In the genomic region with DNA sequence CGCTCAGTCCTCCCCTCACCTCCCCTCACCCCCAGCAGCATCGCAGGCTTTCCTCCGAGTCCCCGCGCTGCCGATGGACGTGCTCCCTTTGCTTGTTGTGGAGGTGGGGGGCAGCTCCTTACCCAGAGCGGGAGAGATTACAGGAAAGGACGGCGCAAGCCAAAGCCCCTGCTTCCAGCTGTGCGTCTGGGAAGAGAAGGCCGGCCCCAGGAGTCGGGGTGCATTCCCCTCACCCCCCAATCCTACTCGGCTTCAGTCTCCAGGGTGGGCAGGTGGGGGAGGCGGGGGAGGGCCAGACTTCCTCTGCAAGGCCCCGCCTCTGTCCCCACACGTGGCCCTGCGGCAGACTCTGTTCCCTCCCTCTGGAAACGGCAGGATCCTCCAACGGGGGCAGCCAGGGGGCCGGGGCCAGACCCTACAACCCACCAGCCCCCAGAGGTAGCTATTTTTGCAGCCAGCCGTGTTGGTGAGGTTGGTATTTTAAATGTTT, we compare ENCODE assay signal across 21 cellular contexts. TPM values are rescaled to one million over a fixed set of nuclear protein-coding genes. Genes with fewer than 3 reads are reported as not detected.
DNase-seq lines count a peak whose midpoint lies in the region; ATAC-seq and TF ChIP-seq lines count a peak whose summit lies in the region.
"Had no signal": no experiment of that assay in that cellular context is flagged by ENCODE, and none has a peak within 500 bp of the region (broad histone marks: within the 10 kb centered on the region; RNA-seq: fewer than 3 reads in every experiment).

No MANE protein-coding gene starts in this region.

- no peaks in the 10 kb centered on the region for H4K20me1 ChIP-seq in SK-N-SH (ENCODE audit: insufficient read depth)

- H2AFZ ChIP-seq in SK-N-SH (ENCODE audit: low read depth) = no peak overlapping the region

- H3K27ac ChIP-seq in esophagus muscularis mucosa (replicated peaks in 1 of 4) (peak overlapping the region in 3 of 4 donors; percentile 41 to 68 (median 54)), mesendoderm (ENCODE audit: low read depth, low read length) (no peak overlapping the region), transverse colon (peak overlapping the region in 3 of 4 donors; percentile 40 to 75 (median 62)), SK-N-SH (ENCODE audit: low read depth in 2 of 2, low read length in 1 of 2) (no peak overlapping the region)
- H3K27ac ChIP-seq: vagina had no signal

- H4K5ac ChIP-seq in mesendoderm (ENCODE audit: low read length) = no peak overlapping the region

- H3K4me3 ChIP-seq in esophagus muscularis mucosa = no peak overlapping the region
- H3K4me3 ChIP-seq in mesendoderm (ENCODE audit: low read length) = no peak overlapping the region
- H3K4me3 ChIP-seq in transverse colon = no peak overlapping the region
- H3K4me3 ChIP-seq in SK-N-SH (ENCODE audit: low read depth in 2 of 2, low read length in 1 of 2) = no peak overlapping the region
- H3K4me3 ChIP-seq: HAP-1, vagina had no signal

- H3K9me3 ChIP-seq in esophagus muscularis mucosa (no peaks in the 10 kb centered on the region), transverse colon (no peaks in the 10 kb centered on the region), SK-N-SH (no peaks in the 10 kb centered on the region)
- H3K9me3 ChIP-seq: HAP-1, vagina had no signal

- POLR2A ChIA-PET in SK-N-SH (lab: Yijun Ruan, JAX) = no interaction called here

- TF ChIP-seq POLR2A in esophagus muscularis mucosa (IDR thresholded peaks at IDR 0.05; ENCODE audit: low read depth) = no peak
- TF ChIP-seq POLR2A in transverse colon (IDR thresholded peaks at IDR 0.05) = no peak

- H3K4me2 ChIP-seq in mesendoderm (ENCODE audit: low read length) = no peak overlapping the region
- no peak overlapping the region for H3K4me2 ChIP-seq in SK-N-SH

- CTCF ChIA-PET in SK-N-SH (lab: Yijun Ruan, JAX) = interaction anchor here (1.1 kb wide), 1 partner anchor 38 kb away, joined by 3 read pairs; no protein-coding TSS in a partner anchor

- no peak overlapping the region for H2BK120ac ChIP-seq in mesendoderm (ENCODE audit: low read depth, low read length)

- H3F3A ChIP-seq in SK-N-SH (replicated peaks; ENCODE audit: insufficient read depth) = no peaks in the 10 kb centered on the region

- no peak overlapping the region for H3K4ac ChIP-seq in mesendoderm (ENCODE audit: low read depth, low read length)

- H3K18ac ChIP-seq in mesendoderm (ENCODE audit: low read length) = no peak overlapping the region

- no peak for TF ChIP-seq RAD21 in SK-N-SH (IDR thresholded peaks at IDR 0.05; ENCODE audit: low read length)

- H2BK5ac ChIP-seq in mesendoderm (ENCODE audit: low read length) = no peak overlapping the region

- H3K27me3 ChIP-seq in esophagus muscularis mucosa = peaks cover 0 to 13% (median 0%) of the 10 kb centered on the region in 4 donors
- no peaks in the 10 kb centered on the region for H3K27me3 ChIP-seq in mesendoderm (ENCODE audit: insufficient read depth, low read length, poor library complexity)
- peaks cover 6% of the 10 kb centered on the region for H3K27me3 ChIP-seq in transverse colon
- H3K27me3 ChIP-seq in SK-N-SH (ENCODE audit: insufficient read depth) = no peaks in the 10 kb centered on the region
- H3K27me3 ChIP-seq: vagina had no signal

- ATAC-seq in Right ventricle myocardium inferior = no peak
- ATAC-seq in HG02588 (IDR thresholded peaks at IDR 0.05; ENCODE audit: unreplicated experiment) = no peak
- ATAC-seq: activated CD4-positive, CD25-positive, alpha-beta regulatory T cell treated with anti-CD3 and anti-CD28 coated beads, Interleukin-2, amount 50 U/mL, for 24 hours; natural killer cell treated with Interleukin-12 subunit alpha and Interleukin-12 subunit beta and Interleukin-15 and Interleukin-18, amount 100 ng/mL, for 72 hours had no signal

- H3K23ac ChIP-seq in mesendoderm (ENCODE audit: low read length) = no peak overlapping the region

- TF ChIP-seq CTCF in esophagus muscularis mucosa (IDR thresholded peaks at IDR 0.05) (no peak), transverse colon (IDR thresholded peaks at IDR 0.05) (no peak), SK-N-SH (IDR thresholded peaks at IDR 0.05) (no peak)

- TF ChIP-seq EP300 in esophagus muscularis mucosa (IDR thresholded peaks at IDR 0.05) = no peak
- no peak for TF ChIP-seq EP300 in transverse colon (IDR thresholded peaks at IDR 0.05; ENCODE audit: low read depth)
- TF ChIP-seq EP300 in SK-N-SH (IDR thresholded peaks at IDR 0.05; ENCODE audit: borderline replicate concordance in 1 of 2, low read depth in 1 of 2, low read length in 1 of 2) = no peak

- peak overlapping the region; percentile 65 for H3K56ac ChIP-seq in mesendoderm (ENCODE audit: low read length)

- DNase-seq in Right ventricle myocardium inferior (ENCODE audit: missing footprints) (peak; percentile 40), cardiac septum (ENCODE audit: low spot score) (no peak), esophagus muscularis mucosa (ENCODE audit: extremely low spot score) (no peak), mesendoderm (no peak), transverse colon (no peak), SK-N-SH (no peak), UCSD-AML1 (lab: John Stamatoyannopoulos, UW; ENCODE audit: unreplicated experiment) (no peak)
- DNase-seq: activated naive CD8-positive, alpha-beta T cell treated with anti-CD3 and anti-CD28 coated beads, Interleukin-2, amount 10 ng/mL, durations not matched to agents 7 days and 5 days; GF-D8; hypothalamus; KG1; NCI-H1105 treated with DMSO at 0.1 percent for 48 hours; NCI-H510A treated with DMSO at 0.1 percent for 48 hours; stimulated activated CD8-positive, alpha-beta memory T cell treated with anti-CD3 and anti-CD28 coated beads, Interleukin-4, amount 100 ng/mL, for 48 hours had no signal

- no peak overlapping the region for H2BK15ac ChIP-seq in mesendoderm (replicated peaks; ENCODE audit: low read depth)

- no peak overlapping the region for H2AK5ac ChIP-seq in mesendoderm (ENCODE audit: low read length)

- in situ Hi-C loops in transverse colon (cut with MboI; ENCODE audit: low pct_ligation_motif_present in 1 of 4, low pct_unique_long_range_greater_than_20kb in 1 of 4, low sequenced_read_pairs in 3 of 4) = no loop called here

- intact Hi-C loops in Right ventricle myocardium inferior (cut with DNase I) (no loop called here), cardiac septum (cut with DNase I) (no loop called here), esophagus muscularis mucosa (cut with DNase I) (no loop called here), transverse colon (cut with DNase I; ENCODE audit: low total_unique reads) (no loop called here)

- H4K8ac ChIP-seq in mesendoderm (ENCODE audit: low read depth, low read length) = no peak overlapping the region

- H3K79me2 ChIP-seq in mesendoderm (ENCODE audit: control insufficient read depth, insufficient read depth, low read length) (no peaks in the 10 kb centered on the region), SK-N-SH (ENCODE audit: insufficient read depth) (no peaks in the 10 kb centered on the region)

- H3K9ac ChIP-seq in mesendoderm (ENCODE audit: low read length) (peak overlapping the region; percentile 19), SK-N-SH (no peak overlapping the region)

- no peaks in the 10 kb centered on the region for H3K79me1 ChIP-seq in mesendoderm (ENCODE audit: low read length)

- 25% methylated on average over 18 of the region's 22 CpGs for WGBS in esophagus muscularis mucosa
- no CpG with 5 or more reads among the region's 22 CpGs for WGBS in mesendoderm (ENCODE audit: extremely low coverage, insufficient coverage, low lambda C conversion rate)
- 45% methylated on average over 17 of the region's 22 CpGs; no CpG with 5 or more reads in 1 of the 2 donors for WGBS in transverse colon (ENCODE audit: low coverage in 1 of 2), 2 donors
- WGBS in SK-N-SH (ENCODE audit: low lambda C conversion rate) = 82% methylated on average over 14 of the region's 22 CpGs

- no peaks in the 10 kb centered on the region for H3K9me2 ChIP-seq in SK-N-SH

- H3K4me1 ChIP-seq in esophagus muscularis mucosa (peaks cover 0 to 19% (median 14%) of the 10 kb centered on the region in 4 donors), mesendoderm (ENCODE audit: control insufficient read depth, low read depth, low read length) (peaks cover 2% of the 10 kb centered on the region), transverse colon (peaks cover 0 to 18% (median 8%) of the 10 kb centered on the region in 4 donors), SK-N-SH (ENCODE audit: control insufficient read depth in 1 of 2, insufficient read depth in 2 of 2, low read depth in 1 of 2, low read length in 1 of 2) (no peaks in the 10 kb centered on the region; a peak in 1 of 4 replicates)
- H3K4me1 ChIP-seq: HAP-1, vagina had no signal

- H3K36me3 ChIP-seq in esophagus muscularis mucosa (no peaks in the 10 kb centered on the region), mesendoderm (ENCODE audit: control insufficient read depth, insufficient read depth, low read length) (no peaks in the 10 kb centered on the region), transverse colon (no peaks in the 10 kb centered on the region), SK-N-SH (replicated peaks in 1 of 2; ENCODE audit: control insufficient read depth in 1 of 2, insufficient read depth in 2 of 2, low read length in 1 of 2) (no peaks in the 10 kb centered on the region)
- H3K36me3 ChIP-seq: HAP-1, vagina had no signal

TF ChIP-seq in SK-N-SH, 30 proteins besides CTCF, POLR2A, EP300 and RAD21 (continues in another document):
- no peak for TF ChIP-seq FOSL2 (IDR thresholded peaks at IDR 0.05; ENCODE audit: borderline replicate concordance, low read depth)

RNA-seq across cellular contexts. Expression of a gene that starts 43.6 kb away (rescaled TPM):
- total RNA-seq in Right ventricle myocardium inferior (not detected), cardiac septum (0.08 TPM), esophagus muscularis mucosa (1 to 10 TPM in 1 of 4 donors, under 1 TPM in 3; 0.42 to 1.6 (median 0.80) TPM), transverse colon (10 to 100 TPM in 1 of 4 donors, 1 to 10 TPM in 3; 1.5 to 23.9 (median 4.7) TPM)
- 0.76 TPM for polyA plus RNA-seq in mesendoderm (2013, experiment 1 of 2)
- polyA plus RNA-seq in mesendoderm (2013, experiment 2 of 2) = 0.73 TPM
- 3.1 and 8.2 TPM in 2 replicates for polyA plus RNA-seq in SK-N-SH (2012; rRNA removed)
- 2.1 and 4.3 TPM in 2 replicates for polyA plus RNA-seq in SK-N-SH (2012; cell fraction: cytosol; rRNA removed)
- polyA plus RNA-seq in SK-N-SH (2012; cell fraction: nucleus; rRNA removed) = 6.4 and 11.3 TPM in 2 replicates
- total RNA-seq: natural killer cell treated with Interleukin-12 subunit alpha and Interleukin-12 subunit beta and Interleukin-15 and Interleukin-18, amount 100 ng/mL, for 72 hours; OCI-LY7; progenitor cell of endocrine pancreas had no signal

RNA-seq across cellular contexts. Expression of a gene that starts 44.0 kb away (rescaled TPM):
- 10.0 TPM for total RNA-seq in Right ventricle myocardium inferior
- 7.9 TPM for total RNA-seq in cardiac septum
- total RNA-seq in esophagus muscularis mucosa = 10 to 100 TPM in 2 of 4 donors, 1 to 10 TPM in 2; 7.6 to 16.7 (median 10.3) TPM
- polyA plus RNA-seq in mesendoderm (2013, experiment 1 of 2) = 13.3 TPM
- 13.2 TPM for polyA plus RNA-seq in mesendoderm (2013, experiment 2 of 2)
- total RNA-seq in transverse colon = 10 to 100 TPM; 10.8 to 13.0 (median 11.9) TPM
- 20.0 and 22.0 TPM in 2 replicates for polyA plus RNA-seq in SK-N-SH (2012; rRNA removed)
- 18.2 and 20.7 TPM in 2 replicates for polyA plus RNA-seq in SK-N-SH (2012; cell fraction: cytosol; rRNA removed)
- polyA plus RNA-seq in SK-N-SH (2012; cell fraction: nucleus; rRNA removed) = 22.9 and 26.5 TPM in 2 replicates

RNA-seq across cellular contexts. Expression of a gene that starts 52.4 kb away (rescaled TPM):
- 22.5 TPM for total RNA-seq in Right ventricle myocardium inferior
- total RNA-seq in cardiac septum = 16.4 TPM
- 10 to 100 TPM; 46.1 to 84.5 (median 62.7) TPM for total RNA-seq in esophagus muscularis mucosa
- polyA plus RNA-seq in mesendoderm (2013, experiment 1 of 2) = 11.3 TPM
- 11.4 TPM for polyA plus RNA-seq in mesendoderm (2013, experiment 2 of 2)
- 100 to 1,000 TPM in 1 of 4 donors, 10 to 100 TPM in 3; 55.2 to 137 (median 71.1) TPM for total RNA-seq in transverse colon
- polyA plus RNA-seq in SK-N-SH (2012; rRNA removed) = 52.9 and 60.8 TPM in 2 replicates
- 25.9 and 35.3 TPM in 2 replicates for polyA plus RNA-seq in SK-N-SH (2012; cell fraction: cytosol; rRNA removed)
- polyA plus RNA-seq in SK-N-SH (2012; cell fraction: nucleus; rRNA removed) = 96.1 and 137 TPM in 2 replicates

Comparison
In these comparisons a context has a peak if more than half of its experiments do, and no peak if none do; other contexts are left out.
1. H3K27ac ChIP-seq: peak in esophagus muscularis mucosa (3 of 4) and transverse colon (3 of 4); none in mesendoderm (single experiment) and SK-N-SH (0 of 2).